8 cellular contexts compared by ENCODE assay signal in genomic region chr2:172806426-172807008, GRCh38.
A peak's percentile ranks its signal among the peaks of the same experiment; 100 is the strongest.
DNase-seq lines count a peak whose midpoint lies in the region; ATAC-seq and TF ChIP-seq lines count a peak whose summit lies in the region.

No MANE protein-coding gene starts in this region.

- peak overlapping the region; percentile 79 for H2AFZ ChIP-seq in SK-N-SH (ENCODE audit: low read depth)

- peak overlapping the region in 1 of 2 experiments; percentile 46; a peak in 1 of 4 replicates for H3K4me3 ChIP-seq in SK-N-SH (ENCODE audit: low read depth in 2 of 2, low read length in 1 of 2)

- CTCF ChIA-PET in SK-N-SH (lab: Yijun Ruan, JAX), result interaction anchor here (0.5 to 9.3 kb wide), 61 partner anchors 8 to 1535 kb away, joined by 3 to 174 read pairs (median 4); no protein-coding TSS in a partner anchor

- TF ChIP-seq CTCF in SK-N-SH (IDR thresholded peaks at IDR 0.05) (peak; percentile 95), osteocyte (IDR thresholded peaks at IDR 0.05) (peak; percentile 92)

- no peaks in the 10 kb centered on the region for H3K27me3 ChIP-seq in SK-N-SH (ENCODE audit: insufficient read depth)

- H3K9ac ChIP-seq in SK-N-SH, result no peak overlapping the region

- H3K36me3 Mint-ChIP-seq in osteocyte (ENCODE audit: unreplicated experiment), result no peaks in the 10 kb centered on the region

- H3K9me2 ChIP-seq in SK-N-SH, result no peaks in the 10 kb centered on the region

- TF ChIP-seq RAD21 in SK-N-SH (IDR thresholded peaks at IDR 0.05; ENCODE audit: low read length), result peak; percentile 99

- no peaks in the 10 kb centered on the region for H3K36me3 ChIP-seq in SK-N-SH (replicated peaks in 1 of 2; ENCODE audit: control insufficient read depth in 1 of 2, insufficient read depth in 2 of 2, low read length in 1 of 2)

- ATAC-seq in GM21529 (IDR thresholded peaks at IDR 0.05; ENCODE audit: unreplicated experiment) (no peak), HG03139 (IDR thresholded peaks at IDR 0.05; ENCODE audit: unreplicated experiment) (no peak)

- POLR2A ChIA-PET in SK-N-SH (lab: Yijun Ruan, JAX), result no interaction called here

- no peaks in the 10 kb centered on the region for H4K20me1 ChIP-seq in SK-N-SH (ENCODE audit: insufficient read depth)

- H3K4me2 ChIP-seq in SK-N-SH, result no peak overlapping the region

- H3F3A ChIP-seq in SK-N-SH (replicated peaks; ENCODE audit: insufficient read depth), result no peaks in the 10 kb centered on the region

- no peaks in the 10 kb centered on the region for H3K79me2 ChIP-seq in SK-N-SH (ENCODE audit: insufficient read depth)

- H3K4me1 Mint-ChIP-seq in osteocyte (ENCODE audit: unreplicated experiment), result peaks cover 2% of the 10 kb centered on the region

- H3K9me3 Mint-ChIP-seq in osteocyte (ENCODE audit: unreplicated experiment), result peaks cover 11% of the 10 kb centered on the region

- no peak overlapping the region for H3K4me3 Mint-ChIP-seq in osteocyte (ENCODE audit: unreplicated experiment)

- H3K9me3 ChIP-seq in SK-N-SH, result no peaks in the 10 kb centered on the region

- in situ Hi-C loops in G401 (cut with HindIII; ENCODE audit: low sequenced_read_pairs), result no loop called here

- no peak for TF ChIP-seq EP300 in SK-N-SH (IDR thresholded peaks at IDR 0.05; ENCODE audit: borderline replicate concordance in 1 of 2, low read depth in 1 of 2, low read length in 1 of 2)

- peak; percentile 83 for DNase-seq in G401 (ENCODE audit: low spot score)
- peak; percentile 68 for DNase-seq in NAMALWA (ENCODE audit: low spot score)
- DNase-seq in SK-N-SH, result peak; percentile 50
- DNase-seq in fibroblast of peridontal ligament (ENCODE audit: extremely low read depth), result peak; percentile 77
- no peak for DNase-seq in osteocyte (ENCODE audit: extremely low spot score, unreplicated experiment)
- no peak for DNase-seq in GOT3 (lab: John Stamatoyannopoulos, UW)

- H3K27ac ChIP-seq in SK-N-SH (ENCODE audit: low read depth in 2 of 2, low read length in 1 of 2), result peak overlapping the region in 1 of 2 experiments; percentile 53; a peak in 2 of 4 replicates

- H3K27me3 Mint-ChIP-seq in osteocyte (ENCODE audit: unreplicated experiment), result no peaks in the 10 kb centered on the region

- H3K27ac Mint-ChIP-seq in osteocyte (ENCODE audit: unreplicated experiment), result no peak overlapping the region

- peaks cover 0 to 20% of the 10 kb centered on the region in 2 experiments; a peak in 2 of 4 replicates for H3K4me1 ChIP-seq in SK-N-SH (ENCODE audit: control insufficient read depth in 1 of 2, insufficient read depth in 2 of 2, low read depth in 1 of 2, low read length in 1 of 2)

- WGBS in SK-N-SH (ENCODE audit: low lambda C conversion rate), result 49% methylated on average over 5 of the region's 5 CpGs

TF ChIP-seq in SK-N-SH, 30 proteins besides CTCF, POLR2A, EP300 and RAD21:
- TF ChIP-seq CHD2 (IDR thresholded peaks at IDR 0.05; ENCODE audit: low read length, partially characterized antibody) (no peak), EZH2phosphoT487 (IDR thresholded peaks at IDR 0.05; ENCODE audit: borderline replicate concordance, low read depth) (no peak), POLR2AphosphoS5 (IDR thresholded peaks at IDR 0.05; ENCODE audit: low read depth, low read length) (no peak), SMC3 (IDR thresholded peaks at IDR 0.05; ENCODE audit: low read depth, low read length) (peak; percentile 91), YY1 (IDR thresholded peaks at IDR 0.05; ENCODE audit: low read depth) (peak; percentile 58; the same call in 1 of the 2 replicates), GABPA (IDR thresholded peaks at IDR 0.05; ENCODE audit: low read depth) (0 out of 2 replicates have a peak, but pooled peaks have one; percentile 7)

Comparison
In these comparisons a context has a peak if more than half of its experiments do, and no peak if none do; other contexts are left out.
1. DNase-seq: peak in G401 (single experiment), NAMALWA (single experiment), SK-N-SH (single experiment) and fibroblast of peridontal ligament (single experiment); none in osteocyte (single experiment) and GOT3 (single experiment).